In genomic region chr10:75771606-75772005, GRCh38 we compare ENCODE assay signal across 9 cellular contexts.
DNase-seq lines count a peak whose midpoint lies in the region; ATAC-seq and TF ChIP-seq lines count a peak whose summit lies in the region.
"Had no signal": no experiment of that assay in that cellular context is flagged by ENCODE, and none has a peak within 500 bp of the region (broad histone marks: within the 10 kb centered on the region; RNA-seq: fewer than 3 reads in every experiment).

No MANE protein-coding gene starts in this region.

- no peak for TF ChIP-seq CTCF in 22Rv1 (IDR thresholded peaks at IDR 0.05)
- TF ChIP-seq CTCF in natural killer cell (IDR thresholded peaks at IDR 0.05): no peak

- no peaks in the 10 kb centered on the region for H3K36me3 ChIP-seq in CD4-positive, alpha-beta memory T cell (ENCODE audit: insufficient read depth, low read length)
- no peaks in the 10 kb centered on the region for H3K36me3 ChIP-seq in adipocyte (ENCODE audit: control insufficient read depth, insufficient read depth, low read length, severe bottlenecking)
- no peaks in the 10 kb centered on the region for H3K36me3 ChIP-seq in effector memory CD4-positive, alpha-beta T cell (ENCODE audit: control insufficient read depth, insufficient read depth, low read length)

- H3K27me3 Mint-ChIP-seq in CD4-positive, alpha-beta memory T cell: peaks cover 2 to 3% of the 10 kb centered on the region in 2 donors
- no peaks in the 10 kb centered on the region for H3K27me3 Mint-ChIP-seq in natural killer cell (ENCODE audit: low read depth in 2 of 2)

- H3K36me3 Mint-ChIP-seq in CD4-positive, alpha-beta memory T cell: peaks cover 0 to 3% of the 10 kb centered on the region in 2 donors
- H3K36me3 Mint-ChIP-seq in natural killer cell: no peaks in the 10 kb centered on the region

- no peaks in the 10 kb centered on the region for H3K27me3 ChIP-seq in CD4-positive, alpha-beta memory T cell (ENCODE audit: insufficient read depth, low read length)
- no peaks in the 10 kb centered on the region for H3K27me3 ChIP-seq in adipocyte (replicated peaks; ENCODE audit: control insufficient read depth, insufficient read depth, low read length)
- no peaks in the 10 kb centered on the region for H3K27me3 ChIP-seq in effector memory CD4-positive, alpha-beta T cell (replicated peaks; ENCODE audit: control insufficient read depth, insufficient read depth, low read length, poor library complexity, severe bottlenecking)

- H3K4me1 ChIP-seq in CD4-positive, alpha-beta memory T cell (ENCODE audit: insufficient read depth, low read length): peaks cover 8% of the 10 kb centered on the region
- peaks cover 52% of the 10 kb centered on the region for H3K4me1 ChIP-seq in adipocyte (ENCODE audit: control insufficient read depth, insufficient read depth, low read length)
- H3K4me1 ChIP-seq in effector memory CD4-positive, alpha-beta T cell (ENCODE audit: control insufficient read depth, insufficient read depth, low read length, poor library complexity, severe bottlenecking): no peaks in the 10 kb centered on the region

- H3K4me3 ChIP-seq in CD4-positive, alpha-beta memory T cell (ENCODE audit: low read length in 2 of 2): no peak overlapping the region
- peak overlapping the region; percentile 71 for H3K4me3 ChIP-seq in adipocyte (ENCODE audit: low read length)
- H3K4me3 ChIP-seq in effector memory CD4-positive, alpha-beta T cell (ENCODE audit: insufficient read depth, low read depth, low read length, poor library complexity, severe bottlenecking): no peak overlapping the region

- no peak for DNase-seq in CD4-positive, alpha-beta memory T cell
- DNase-seq in adipocyte (ENCODE audit: low read depth) (no peak), natural killer cell (no peak), NAMALWA (ENCODE audit: low spot score) (no peak), NCI-H1694 treated with DMSO at 0.1 percent for 48 hours (lab: John Stamatoyannopoulos, UW) (no peak), amygdala (lab: John Stamatoyannopoulos, UW) (no peak)
- no peak for DNase-seq in effector memory CD4-positive, alpha-beta T cell
- DNase-seq: NCI-H1092 treated with DMSO at 0.1 percent for 48 hours had no signal

- no peak for ATAC-seq in natural killer cell

- H3K9me3 Mint-ChIP-seq in CD4-positive, alpha-beta memory T cell: peaks cover 0 to 5% (median 0%) of the 10 kb centered on the region in 8 donors
- H3K9me3 Mint-ChIP-seq in natural killer cell: no peaks in the 10 kb centered on the region

- H3K9ac ChIP-seq in adipocyte (ENCODE audit: low read length): peak overlapping the region; percentile 80

- no peaks in the 10 kb centered on the region for H3K9me3 ChIP-seq in CD4-positive, alpha-beta memory T cell (ENCODE audit: control insufficient read depth in 1 of 2, low read length in 2 of 2)
- H3K9me3 ChIP-seq in adipocyte (ENCODE audit: control insufficient read depth, low read length): no peaks in the 10 kb centered on the region
- no peaks in the 10 kb centered on the region for H3K9me3 ChIP-seq in effector memory CD4-positive, alpha-beta T cell (ENCODE audit: control insufficient read depth, low read length)

- intact Hi-C loops in CD4-positive, alpha-beta memory T cell (cut with micrococcal nuclease): no loop called here
- intact Hi-C loops in natural killer cell (cut with micrococcal nuclease): no loop called here

- peaks cover 16 to 25% (median 22%) of the 10 kb centered on the region in 4 donors for H3K4me1 Mint-ChIP-seq in CD4-positive, alpha-beta memory T cell
- peaks cover 24 to 29% of the 10 kb centered on the region in 2 donors for H3K4me1 Mint-ChIP-seq in natural killer cell

- H3K27ac Mint-ChIP-seq in CD4-positive, alpha-beta memory T cell: peak overlapping the region in 6 of 7 donors; percentile 17 to 89 (median 84)
- H3K27ac Mint-ChIP-seq in natural killer cell: peak overlapping the region; percentile 70 to 83

- peak overlapping the region; percentile 65 to 93 (median 71) for H3K4me3 Mint-ChIP-seq in CD4-positive, alpha-beta memory T cell
- peak overlapping the region; percentile 81 for H3K4me3 Mint-ChIP-seq in natural killer cell

- CTCF ChIA-PET in CD4-positive, alpha-beta memory T cell (lab: Charles Lee; ENCODE audit: partially characterized antibody): no interaction called here

- H3K27ac ChIP-seq in 22Rv1: peak overlapping the region; percentile 65
- no peak overlapping the region for H3K27ac ChIP-seq in CD4-positive, alpha-beta memory T cell (ENCODE audit: low read depth, low read length)
- H3K27ac ChIP-seq in effector memory CD4-positive, alpha-beta T cell (ENCODE audit: insufficient read depth, low read length, poor library complexity, severe bottlenecking): no peak overlapping the region

- POLR2A ChIA-PET in CD4-positive, alpha-beta memory T cell (lab: Charles Lee; ENCODE audit: partially characterized antibody): no interaction called here
